ENCODE assay signal across 25 cellular contexts in the genomic region with DNA sequence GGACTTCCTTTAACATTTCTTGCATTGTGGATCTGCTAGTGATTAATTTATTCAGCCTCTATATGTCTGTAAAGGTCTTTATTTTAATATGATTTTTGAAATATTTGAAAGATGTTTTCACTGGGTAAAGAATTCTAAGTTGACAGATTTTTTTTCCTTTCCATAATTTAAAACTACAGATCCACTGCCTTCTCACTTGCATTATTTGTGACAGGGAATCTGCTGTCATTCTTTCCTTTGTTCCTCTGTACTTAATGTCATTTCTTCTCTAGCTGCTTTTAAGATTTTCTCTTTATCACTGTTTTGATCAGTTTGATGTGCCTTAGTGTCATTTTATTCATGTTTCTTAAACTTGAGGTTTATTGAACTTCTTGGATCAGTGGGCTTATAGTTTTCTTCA.
A peak's percentile ranks its signal among the peaks of the same experiment; 100 is the strongest.
DNase-seq lines count a peak whose midpoint lies in the region; ATAC-seq, FAIRE-seq and TF ChIP-seq lines count a peak whose summit lies in the region.
"Had no signal": no experiment of that assay in that cellular context is flagged by ENCODE, and none has a peak within 500 bp of the region (broad histone marks: within the 10 kb centered on the region; RNA-seq: fewer than 3 reads in every experiment).

No MANE protein-coding gene starts in this region.

- peaks cover 31% of the 10 kb centered on the region for H3K36me3 Mint-ChIP-seq in WTC11

- POLR2A ChIA-PET in SK-N-SH (lab: Yijun Ruan, JAX) (no interaction called here), HEK293 (lab: Yijun Ruan, JAX) (no interaction called here), WTC11 (lab: Charles Lee) (no interaction called here), K562 (lab: Yijun Ruan, JAX) (no interaction called here)

- ATAC-seq in SK-N-SH treated with all-trans-retinoic acid at 6 μM for 48 hours = no peak
- ATAC-seq in WTC11 = no peak
- no peak for ATAC-seq in K562
- no peak for ATAC-seq in HG03095 (IDR thresholded peaks at IDR 0.05; ENCODE audit: unreplicated experiment)
- ATAC-seq: A549, GM23338 had no signal

- TF ChIP-seq EP300 in SK-N-SH (IDR thresholded peaks at IDR 0.05; ENCODE audit: borderline replicate concordance in 1 of 2, low read depth in 1 of 2, low read length in 1 of 2) (no peak), K562 (IDR thresholded peaks at IDR 0.05; ENCODE audit: low read length) (no peak)

- peaks cover 1% of the 10 kb centered on the region; the same call in 1 of the 2 replicates for H3K27me3 Mint-ChIP-seq in WTC11 (ENCODE audit: low read depth)
- H3K27me3 Mint-ChIP-seq: CD4-positive, alpha-beta T cell; CD8-positive, alpha-beta memory T cell had no signal

- H3K27ac ChIP-seq in SK-N-SH (ENCODE audit: low read depth in 2 of 2, low read length in 1 of 2) (no peak overlapping the region), HEK293 (ENCODE audit: extremely low read depth, low read depth, low read length) (no peak overlapping the region), K562 (ENCODE audit: extremely low read depth, low read depth, low read length) (no peak overlapping the region)
- H3K27ac ChIP-seq: A549; BLaER1 treated with 17β-estradiol and CSF1 and Interleukin-3, amounts not matched to agents 10 nM and 100 nM had no signal

- peaks cover 43% of the 10 kb centered on the region for H3K9me3 ChIP-seq in SK-N-SH
- no peaks in the 10 kb centered on the region for H3K9me3 ChIP-seq in HEK293 (ENCODE audit: control insufficient read depth, insufficient read depth, low read depth, low read length)
- no peaks in the 10 kb centered on the region for H3K9me3 ChIP-seq in K562 (replicated peaks; ENCODE audit: control insufficient read depth, insufficient read depth, low read depth, low read length)
- H3K9me3 ChIP-seq: BE2C had no signal

- H2AFZ ChIP-seq in SK-N-SH (ENCODE audit: low read depth) (no peak overlapping the region), K562 (ENCODE audit: low read depth, low read length) (no peak overlapping the region)
- H2AFZ ChIP-seq: GM23338 had no signal

- DNase-seq in SK-N-SH (no peak), WTC11 (ENCODE audit: low spot score) (no peak), K562 (ENCODE audit: extremely low read depth in 1 of 4, low spot score in 3 of 4) (no peak), NCI-H1436 treated with DMSO at 0.1 percent for 48 hours (lab: John Stamatoyannopoulos, UW) (no peak)
- DNase-seq: 8988T; ACHN; AML-193; BE2C; CD4-positive, alpha-beta T cell; CD8-positive, alpha-beta memory T cell; DMS 273 treated with DMSO at 0.1 percent for 48 hours; DMS79; EL; GDM1; H9 had no signal

- no peaks in the 10 kb centered on the region for H3K9me2 ChIP-seq in SK-N-SH

- H3K9me1 ChIP-seq in K562 (ENCODE audit: control insufficient read depth, insufficient read depth, low read length) = no peaks in the 10 kb centered on the region

- CTCF ChIA-PET in SK-N-SH (lab: Yijun Ruan, JAX) = interaction anchor here (2.9 kb wide), 1 partner anchor 120 kb away, joined by 10 read pairs; no protein-coding TSS in a partner anchor
- CTCF ChIA-PET in HEK293 (lab: Yijun Ruan, JAX) = no interaction called here
- CTCF ChIA-PET in WTC11 (lab: Charles Lee) = no interaction called here
- CTCF ChIA-PET in K562 (lab: Yijun Ruan, JAX; ENCODE audit: low intra/inter-chr PET ratio) = no interaction called here

- intact Hi-C loops in K562 (cut with micrococcal nuclease) = no loop called here

- no peaks in the 10 kb centered on the region for H3K27me3 ChIP-seq in SK-N-SH (ENCODE audit: insufficient read depth)
- H3K27me3 ChIP-seq in K562 (ENCODE audit: control insufficient read depth in 2 of 2, insufficient read depth in 2 of 2, low read length in 2 of 2) = no peaks in the 10 kb centered on the region
- H3K27me3 ChIP-seq: BE2C; BLaER1 treated with 17β-estradiol and CSF1 and Interleukin-3, amounts not matched to agents 10 nM and 100 nM had no signal

- peaks cover 56 to 95% of the 10 kb centered on the region in 2 experiments for H3K36me3 ChIP-seq in SK-N-SH (replicated peaks in 1 of 2; ENCODE audit: control insufficient read depth in 1 of 2, insufficient read depth in 2 of 2, low read length in 1 of 2)
- H3K36me3 ChIP-seq in HEK293 (ENCODE audit: control insufficient read depth in 2 of 2, insufficient read depth in 1 of 2, low read length in 2 of 2) = no peaks in the 10 kb centered on the region
- no peaks in the 10 kb centered on the region for H3K36me3 ChIP-seq in K562 (ENCODE audit: control insufficient read depth, insufficient read depth, low read length)

- TF ChIP-seq CTCF in SK-N-SH (IDR thresholded peaks at IDR 0.05) (no peak), HEK293 (tag by site-specific recombination; IDR thresholded peaks at IDR 0.05) (no peak), WTC11 (IDR thresholded peaks at IDR 0.05) (no peak), K562 (IDR thresholded peaks at IDR 0.05 in 2 of 3, conservative IDR thresholded peaks at IDR 0.05 in 1 of 3; ENCODE audit: insufficient read depth in 2 of 3, low read depth in 1 of 3, low read length in 3 of 3) (no peak)

- H3K27ac Mint-ChIP-seq in WTC11 = no peak overlapping the region
- H3K27ac Mint-ChIP-seq: CD14-positive monocyte; CD4-positive, alpha-beta T cell; CD8-positive, alpha-beta memory T cell; GM23338; H9 had no signal

- H3K9ac ChIP-seq in SK-N-SH (no peak overlapping the region), K562 (ENCODE audit: insufficient read depth in 1 of 2, low read depth in 2 of 2, low read length in 2 of 2) (no peak overlapping the region)
- H3K9ac ChIP-seq: BLaER1 treated with 17β-estradiol and CSF1 and Interleukin-3, amounts not matched to agents 10 nM and 100 nM had no signal

- H3K4me3 Mint-ChIP-seq in WTC11 = no peak overlapping the region
- H3K4me3 Mint-ChIP-seq: CD14-positive monocyte; CD4-positive, alpha-beta T cell; CD8-positive, alpha-beta memory T cell; GM23338; H9 had no signal

- H3F3A ChIP-seq in SK-N-SH (replicated peaks; ENCODE audit: insufficient read depth) = peaks cover 24% of the 10 kb centered on the region

- no peak for FAIRE-seq in K562 (lab: Jason Lieb, UNC)
- FAIRE-seq: A549, D721Med, GM12891, GM18507 had no signal

- no peak for TF ChIP-seq POLR2A in K562 (conservative IDR thresholded peaks at IDR 0.05)

- H4K20me1 ChIP-seq in SK-N-SH (ENCODE audit: insufficient read depth) (no peaks in the 10 kb centered on the region), K562 (replicated peaks; ENCODE audit: control insufficient read depth, insufficient read depth, low read length) (no peaks in the 10 kb centered on the region)
- H4K20me1 ChIP-seq: BLaER1 treated with 17β-estradiol and CSF1 and Interleukin-3, amounts not matched to agents 10 nM and 100 nM had no signal

- H3K4me3 ChIP-seq in SK-N-SH (ENCODE audit: low read depth in 2 of 2, low read length in 1 of 2) = no peak overlapping the region; a peak in 1 of 4 replicates
- H3K4me3 ChIP-seq in HEK293 (ENCODE audit: low read depth, low read length) = no peak overlapping the region
- no peak overlapping the region for H3K4me3 ChIP-seq in K562
- H3K4me3 ChIP-seq: A549; BLaER1 treated with 17β-estradiol and CSF1 and Interleukin-3, amounts not matched to agents 10 nM and 100 nM; GM23338 had no signal

- H3K4me2 ChIP-seq in SK-N-SH (no peak overlapping the region), K562 (ENCODE audit: insufficient read depth, low read length) (no peak overlapping the region)
- H3K4me2 ChIP-seq: A549; BLaER1 treated with 17β-estradiol and CSF1 and Interleukin-3, amounts not matched to agents 10 nM and 100 nM; GM23338 had no signal

- no TSS peak for BruUV-seq in K562 (replicated peaks; lab: Mats Ljungman, UMichigan)

- in situ Hi-C loops in K562 (cut with MboI) = no loop called here

- TF ChIP-seq RAD21 in SK-N-SH (IDR thresholded peaks at IDR 0.05; ENCODE audit: low read length) (no peak), K562 (CRISPR knock-in tag; conservative IDR thresholded peaks at IDR 0.05 in 1 of 2, IDR thresholded peaks at IDR 0.05 in 1 of 2) (no peak)

- H3K4me1 ChIP-seq in SK-N-SH (ENCODE audit: control insufficient read depth in 1 of 2, insufficient read depth in 2 of 2, low read depth in 1 of 2, low read length in 1 of 2) (peaks cover 0 to 5% of the 10 kb centered on the region in 2 experiments; a peak in 2 of 4 replicates), HEK293 (ENCODE audit: control insufficient read depth, insufficient read depth, low read length) (peaks cover 8% of the 10 kb centered on the region; the same call in 1 of the 2 replicates), K562 (replicated peaks in 1 of 2; ENCODE audit: control insufficient read depth in 2 of 2, insufficient read depth in 2 of 2, low read length in 2 of 2) (no peaks in the 10 kb centered on the region)
- H3K4me1 ChIP-seq: A549 had no signal

- peaks cover 44% of the 10 kb centered on the region for H3K9me3 Mint-ChIP-seq in WTC11

- H3K79me2 ChIP-seq in SK-N-SH (ENCODE audit: insufficient read depth) (peaks cover 77% of the 10 kb centered on the region), K562 (ENCODE audit: control insufficient read depth, insufficient read depth, low read length) (no peaks in the 10 kb centered on the region)

- H3K4me1 Mint-ChIP-seq in WTC11 = peaks cover 22% of the 10 kb centered on the region
- H3K4me1 Mint-ChIP-seq: CD8-positive, alpha-beta memory T cell had no signal

TF ChIP-seq in SK-N-SH treated with all-trans-retinoic acid at 6 μM for 48 hours, 23 proteins besides CTCF, POLR2A, EP300 and RAD21 (continues in another document):
- TF ChIP-seq ZFP30 (CRISPR knock-in tag; IDR thresholded peaks at IDR 0.05) = no peak

TF ChIP-seq in SK-N-SH, 30 proteins besides CTCF, POLR2A, EP300 and RAD21 (continues in another document):
- TF ChIP-seq MAX (IDR thresholded peaks at IDR 0.05; ENCODE audit: low read depth) (no peak), RXRA (IDR thresholded peaks at IDR 0.05; ENCODE audit: borderline replicate concordance, low read depth) (no peak)

TF ChIP-seq in HEK293, 187 proteins besides CTCF, POLR2A, EP300 and RAD21:
- TF ChIP-seq SETDB1 (IDR thresholded peaks at IDR 0.05; ENCODE audit: insufficient read length, low read length) = peak; percentile 91
- TF ChIP-seq ZNF747 (tag by site-specific recombination; IDR thresholded peaks at IDR 0.05) = no peak
- 0 out of 2 replicates have a peak, but pooled peaks have one; percentile 7 for TF ChIP-seq ZNF555 (tag by site-specific recombination; conservative IDR thresholded peaks at IDR 0.05)
- TF ChIP-seq ZNF792 (tag by site-specific recombination; IDR thresholded peaks at IDR 0.05) = no peak

TF ChIP-seq in WTC11, 78 proteins besides CTCF, POLR2A, EP300 and RAD21 (continues in another document):
- TF ChIP-seq ZNF317 (CRISPR knock-in tag; IDR thresholded peaks at IDR 0.05; ENCODE audit: borderline replicate concordance, low read depth) = peak; percentile 90

TF ChIP-seq in K562, 482 proteins besides CTCF, POLR2A, EP300 and RAD21 (continues in another document):
- no peak for TF ChIP-seq CBFA2T3 (IDR thresholded peaks at IDR 0.05)
- peak in 1 of 2 experiments; percentile 92; a peak in 2 of 3 replicates for TF ChIP-seq CBX3 (IDR thresholded peaks at IDR 0.05; ENCODE audit: borderline replicate concordance in 1 of 2, low read length in 2 of 2)
- TF ChIP-seq SMC3 (conservative IDR thresholded peaks at IDR 0.05; ENCODE audit: insufficient read depth, low read depth, low read length) = no peak
- no peak for TF ChIP-seq DDX20 (tag; IDR thresholded peaks at IDR 0.05; ENCODE audit: low read depth)
- no peak for TF ChIP-seq ZNF696 (CRISPR knock-in tag; conservative IDR thresholded peaks at IDR 0.05)
- TF ChIP-seq RNF2 (IDR thresholded peaks at IDR 0.05) = no peak
